In genomic region chr15:28132524-28133275, GRCh38 we compare ENCODE assay signal across 1 cellular context.
TF ChIP-seq lines count a peak whose summit lies in the region.

No MANE protein-coding gene starts in this region.

TF ChIP-seq in GM23338, 12 proteins besides CTCF, POLR2A, EP300 and RAD21 (continued from another document):
- TF ChIP-seq JUNB (IDR thresholded peaks at IDR 0.05; ENCODE audit: unreplicated experiment), result no peak
- TF ChIP-seq POLR2AphosphoS5 (IDR thresholded peaks at IDR 0.05; ENCODE audit: low read depth), result no peak
- no peak for TF ChIP-seq EZH2phosphoT487 (IDR thresholded peaks at IDR 0.05; ENCODE audit: unreplicated experiment)
- TF ChIP-seq ETS1 (IDR thresholded peaks at IDR 0.05), result no peak
- TF ChIP-seq NANOG (IDR thresholded peaks at IDR 0.05; ENCODE audit: borderline replicate concordance), result no peak
- TF ChIP-seq REST (IDR thresholded peaks at IDR 0.05; ENCODE audit: unreplicated experiment), result no peak
- TF ChIP-seq CREB1 (CRISPR knock-in tag; IDR thresholded peaks at IDR 0.05; ENCODE audit: low read depth), result no peak
- TF ChIP-seq EZH2 (IDR thresholded peaks at IDR 0.05; ENCODE audit: low read depth, unreplicated experiment), result no peak
TF ChIP-seq in GM23338: peak in this region for 0.
